In the genomic region with DNA sequence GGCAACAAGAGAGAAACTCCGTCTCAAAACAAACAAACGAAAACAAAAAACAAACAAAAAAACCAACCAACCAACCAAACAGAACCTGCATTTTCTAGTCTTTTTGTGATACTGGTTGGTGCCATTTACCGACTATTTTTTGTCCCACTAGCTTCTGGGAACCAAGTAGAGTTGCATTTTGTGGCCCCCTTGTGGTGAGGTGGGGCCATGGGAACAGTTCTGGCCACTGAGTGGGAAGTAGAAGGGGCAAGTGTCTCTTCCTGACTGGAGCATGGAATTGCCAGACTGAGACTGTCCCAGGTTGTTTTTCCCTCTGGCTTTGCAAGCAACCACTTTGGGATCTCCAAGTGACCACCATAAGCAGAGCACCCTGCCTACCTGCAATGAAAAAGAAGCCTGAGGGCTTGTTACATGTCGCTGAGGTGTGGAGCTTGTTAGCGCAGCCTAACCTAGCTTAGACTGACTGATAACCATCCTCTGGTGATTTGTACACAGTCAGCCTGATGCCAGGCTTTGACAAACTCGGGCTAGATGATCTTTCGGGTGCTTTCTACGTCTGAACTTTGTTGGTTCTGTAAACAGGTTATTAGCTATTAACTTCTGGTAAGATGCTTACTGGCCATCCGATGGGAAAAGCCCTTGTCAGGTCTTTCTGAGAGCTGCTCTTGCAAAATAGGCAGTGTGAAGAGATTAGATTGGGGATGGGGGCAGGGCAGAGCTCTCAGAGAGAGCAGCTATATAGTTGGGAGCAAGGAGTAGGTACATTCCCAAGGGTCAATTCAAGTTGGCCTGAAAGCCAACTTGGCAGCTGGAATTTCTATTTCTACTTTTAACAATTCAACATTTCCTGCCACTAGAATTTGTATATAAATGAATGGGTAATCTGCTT, we compare ENCODE assay signal across 8 cellular contexts.
A peak's percentile ranks its signal among the peaks of the same experiment; 100 is the strongest.
DNase-seq lines count a peak whose midpoint lies in the region; TF ChIP-seq lines count a peak whose summit lies in the region.

No MANE protein-coding gene starts in this region.

- no peaks in the 10 kb centered on the region for H3K79me2 ChIP-seq in H9 (ENCODE audit: insufficient read depth, low read length)

- H3K27me3 Mint-ChIP-seq in H9 (ENCODE audit: low read depth) (no peaks in the 10 kb centered on the region; the same call in none of the 2 replicates), chondrocyte (ENCODE audit: low read depth) (peaks cover 4% of the 10 kb centered on the region)
- H3K27me3 Mint-ChIP-seq in activated T-helper 2 cell treated with anti-CD3 and anti-CD28 coated beads, Interferon-gamma antibody, Interleukin-2, Interleukin-4, amounts not matched to agents 10 μg/mL and 5 μg/mL and 100 μg/mL, durations not matched to agents 14 hours and 24 hours and 36 hours (ENCODE audit: low read depth) = peaks cover 25% of the 10 kb centered on the region

- no peak overlapping the region for H3K18ac ChIP-seq in H9 (ENCODE audit: insufficient read length, low read depth, low read length)

- H3K27ac ChIP-seq in H9 (ENCODE audit: insufficient read length, low read depth, low read length) = no peak overlapping the region

- H3K4me3 Mint-ChIP-seq in H9 (no peak overlapping the region), chondrocyte (ENCODE audit: unreplicated experiment) (no peak overlapping the region)
- no peak overlapping the region for H3K4me3 Mint-ChIP-seq in activated T-helper 2 cell treated with anti-CD3 and anti-CD28 coated beads, Interferon-gamma antibody, Interleukin-2, Interleukin-4, amounts not matched to agents 10 μg/mL and 5 μg/mL and 100 μg/mL, durations not matched to agents 14 hours and 24 hours and 36 hours (ENCODE audit: low read depth)

- no peak overlapping the region for H4K91ac ChIP-seq in H9 (ENCODE audit: insufficient read length, low read depth, low read length)

- no peak overlapping the region for H3K9ac ChIP-seq in H9 (ENCODE audit: extremely low read depth, insufficient read length, low read length)

- peak; percentile 83 for TF ChIP-seq CTCF in H9 (conservative IDR thresholded peaks at IDR 0.05)
- peak; percentile 71 for TF ChIP-seq CTCF in chondrocyte (IDR thresholded peaks at IDR 0.05)

- H4K5ac ChIP-seq in H9 (ENCODE audit: insufficient read length, low read depth, low read length) = no peak overlapping the region

- H3K9me3 Mint-ChIP-seq in H9 (no peaks in the 10 kb centered on the region; a peak in 1 of 5 replicates), chondrocyte (ENCODE audit: low read depth) (no peaks in the 10 kb centered on the region)
- H3K9me3 Mint-ChIP-seq in activated T-helper 2 cell treated with anti-CD3 and anti-CD28 coated beads, Interferon-gamma antibody, Interleukin-2, Interleukin-4, amounts not matched to agents 10 μg/mL and 5 μg/mL and 100 μg/mL, durations not matched to agents 14 hours and 24 hours and 36 hours = no peaks in the 10 kb centered on the region

- H3K23ac ChIP-seq in H9 (ENCODE audit: insufficient read length, low read depth, low read length) = no peak overlapping the region

- no CpG with 5 or more reads among the region's 9 CpGs for WGBS in H9 (ENCODE audit: extremely low coverage, insufficient read length, low lambda C conversion rate)

- H3K56ac ChIP-seq in H9 (ENCODE audit: insufficient read length, low read depth, low read length) = no peak overlapping the region

- H4K8ac ChIP-seq in H9 (replicated peaks; ENCODE audit: insufficient read length, low read depth, low read length) = no peak overlapping the region

- no peak overlapping the region for H2BK12ac ChIP-seq in H9 (ENCODE audit: insufficient read length, low read depth, low read length)

- no peak overlapping the region for H2BK20ac ChIP-seq in H9 (ENCODE audit: low read depth, low read length, poor library complexity, severe bottlenecking)

- intact Hi-C loops in activated T-helper 2 cell treated with anti-CD3 and anti-CD28 coated beads, Interferon-gamma antibody, Interleukin-2, Interleukin-4, amounts not matched to agents 10 μg/mL and 5 μg/mL and 100 μg/mL, durations not matched to agents 14 hours and 24 hours and 36 hours (cut with micrococcal nuclease) = loop anchor here (2.0 kb wide), 1 partner anchor 230 kb away; no protein-coding TSS in a partner anchor

- H3K79me1 ChIP-seq in H9 (ENCODE audit: insufficient read depth, low read depth, low read length, poor library complexity, severe bottlenecking) = no peaks in the 10 kb centered on the region

- no peak overlapping the region for H3K4ac ChIP-seq in H9 (ENCODE audit: low read depth, low read length)

- no peaks in the 10 kb centered on the region for H3K4me1 ChIP-seq in H9 (ENCODE audit: insufficient read depth, low read length)

- H2BK15ac ChIP-seq in H9 (ENCODE audit: low read depth, low read length) = no peak overlapping the region

- no peaks in the 10 kb centered on the region for H3K9me3 ChIP-seq in H9 (ENCODE audit: control insufficient read depth, low read depth, low read length)

- no peak overlapping the region for H2BK5ac ChIP-seq in H9 (ENCODE audit: insufficient read length, low read length)

- H3K27ac Mint-ChIP-seq in H9 (no peak overlapping the region; a peak in 1 of 7 replicates), chondrocyte (ENCODE audit: unreplicated experiment) (no peak overlapping the region)
- H3K27ac Mint-ChIP-seq in activated T-helper 2 cell treated with anti-CD3 and anti-CD28 coated beads, Interferon-gamma antibody, Interleukin-2, Interleukin-4, amounts not matched to agents 10 μg/mL and 5 μg/mL and 100 μg/mL, durations not matched to agents 14 hours and 24 hours and 36 hours = no peak overlapping the region

- no peaks in the 10 kb centered on the region for H3K27me3 ChIP-seq in H9 (ENCODE audit: insufficient read depth, low read length)

- H2BK120ac ChIP-seq in H9 (ENCODE audit: low read depth, low read length, poor library complexity, severe bottlenecking) = no peak overlapping the region

- H3K14ac ChIP-seq in H9 (ENCODE audit: insufficient read depth, low read length) = no peak overlapping the region

- H3K36me3 Mint-ChIP-seq in H9 (ENCODE audit: insufficient read depth in 1 of 3, low read depth in 3 of 3) (no peaks in the 10 kb centered on the region), chondrocyte (ENCODE audit: low read depth) (no peaks in the 10 kb centered on the region)
- no peaks in the 10 kb centered on the region for H3K36me3 Mint-ChIP-seq in activated T-helper 2 cell treated with anti-CD3 and anti-CD28 coated beads, Interferon-gamma antibody, Interleukin-2, Interleukin-4, amounts not matched to agents 10 μg/mL and 5 μg/mL and 100 μg/mL, durations not matched to agents 14 hours and 24 hours and 36 hours (ENCODE audit: low read depth)

- H4K20me1 ChIP-seq in H9 (ENCODE audit: control insufficient read depth, insufficient read depth, insufficient read length) = no peaks in the 10 kb centered on the region

- DNase-seq in activated naive CD4-positive, alpha-beta T cell treated with Interleukin-2 at 50 U/mL for 16 hours = peak; percentile 3
- DNase-seq in activated naive CD4-positive, alpha-beta T cell (lab: John Stamatoyannopoulos, UW) = no peak
- DNase-seq in H9 = peak; percentile 70
- peak; percentile 37 to 45 for DNase-seq in NOMO-1 (lab: John Stamatoyannopoulos, UW; ENCODE audit: unreplicated experiment in 2 of 2)
- DNase-seq in chondrocyte (ENCODE audit: low spot score) = no peak
- DNase-seq in non-pigmented ciliary epithelial cell (ENCODE audit: low read depth) = peak; percentile 5
- DNase-seq in activated T-helper 2 cell treated with anti-CD3 and anti-CD28 coated beads, Interferon-gamma antibody, Interleukin-2, Interleukin-4, amounts not matched to agents 10 μg/mL and 5 μg/mL and 100 μg/mL, durations not matched to agents 14 hours and 24 hours and 36 hours (ENCODE audit: low spot score) = no peak
- DNase-seq in putamen (ENCODE audit: low spot score) = no peak

- H2AFZ ChIP-seq in H9 (ENCODE audit: low read length) = no peak overlapping the region

- H3K23me2 ChIP-seq in H9 (ENCODE audit: insufficient read length, low read depth, low read length, poor library complexity, severe bottlenecking) = no peaks in the 10 kb centered on the region

- H3K4me1 Mint-ChIP-seq in H9 (peaks cover 3% of the 10 kb centered on the region in 2 experiments; a peak in 1 of 4 replicates), chondrocyte (ENCODE audit: low read depth) (peaks cover 24% of the 10 kb centered on the region)
- no peaks in the 10 kb centered on the region for H3K4me1 Mint-ChIP-seq in activated T-helper 2 cell treated with anti-CD3 and anti-CD28 coated beads, Interferon-gamma antibody, Interleukin-2, Interleukin-4, amounts not matched to agents 10 μg/mL and 5 μg/mL and 100 μg/mL, durations not matched to agents 14 hours and 24 hours and 36 hours (ENCODE audit: low read depth)

- no peak overlapping the region for H2AK5ac ChIP-seq in H9 (ENCODE audit: insufficient read length, low read length)

- H3T11ph ChIP-seq in H9 (ENCODE audit: low read length) = no peak overlapping the region

- no peak overlapping the region for H3K4me2 ChIP-seq in H9 (ENCODE audit: insufficient read depth, insufficient read length, low read length)

Comparison
In these comparisons a context has a peak if more than half of its experiments do, and no peak if none do; other contexts are left out.
1. DNase-seq: peak in activated naive CD4-positive, alpha-beta T cell treated with Interleukin-2 at 50 U/mL for 16 hours (single experiment), H9 (single experiment), NOMO-1 (2 of 2) and non-pigmented ciliary epithelial cell (single experiment); none in activated naive CD4-positive, alpha-beta T cell (0 of 4), chondrocyte (single experiment), activated T-helper 2 cell treated with anti-CD3 and anti-CD28 coated beads, Interferon-gamma antibody, Interleukin-2, Interleukin-4, amounts not matched to agents 10 μg/mL and 5 μg/mL and 100 μg/mL, durations not matched to agents 14 hours and 24 hours and 36 hours (single experiment) and putamen (single experiment).